ENCODE assay signal across 26 cellular contexts in the genomic region with DNA sequence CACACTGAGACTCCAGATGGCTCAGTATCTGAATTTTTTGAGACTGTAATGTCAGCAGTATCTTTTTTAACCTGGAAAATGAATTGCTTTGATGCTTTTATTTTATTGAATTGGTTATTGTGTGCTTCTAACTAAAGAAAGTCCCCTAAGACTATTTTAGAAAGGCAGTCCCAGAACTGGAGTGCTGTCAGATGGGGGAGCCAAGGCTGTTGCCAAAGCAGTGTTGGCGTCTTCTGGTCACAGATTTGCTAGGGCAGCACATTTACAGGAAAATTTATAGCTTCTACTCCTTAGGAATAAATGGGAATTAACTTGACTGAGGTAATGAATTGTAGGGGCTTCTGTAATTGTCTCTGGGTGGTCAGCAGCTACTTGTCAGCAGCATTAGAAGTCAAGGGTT.
"Had no signal": no experiment of that assay in that cellular context is flagged by ENCODE, and none has a peak within 500 bp of the region (broad histone marks: within the 10 kb centered on the region; RNA-seq: fewer than 3 reads in every experiment).

No MANE protein-coding gene starts in this region.

- H3K27me3 ChIP-seq: stomach, suprapubic skin, testis, thyroid gland, tibial artery, tibial nerve, transverse colon, upper lobe of left lung, upper lobe of right lung, uterus, vagina had no signal

- ATAC-seq: stimulated activated effector memory CD8-positive, alpha-beta T cell treated with anti-CD3 and anti-CD28 coated beads, Interleukin-12 subunit alpha, Interleukin-12 subunit beta, amount 100 ng/mL, for 72 hours; stimulated activated memory B cell treated with anti-CD40 and anti-IgM and Interleukin-4, amounts not matched to agents 10 μg/mL and 1 μg/mL and 100 μg/mL, for 72 hours; stimulated activated naive B cell treated with anti-CD40 and anti-IgM and Interleukin-4, amounts not matched to agents 10 μg/mL and 1 μg/mL and 100 μg/mL, for 72 hours; stimulated activated naive CD8-positive, alpha-beta T cell treated with anti-CD3 and anti-CD28 coated beads, Interleukin-15, amount 100 ng/mL, for 72 hours; stimulated activated naive CD8-positive, alpha-beta T cell treated with anti-CD3 and anti-CD28 coated beads, Interleukin-15, Interleukin-2, amounts not matched to agents 100 U/mL and 50 U/mL, for 24 hours; upper lobe of right lung had no signal

- H3K27ac ChIP-seq: stomach, suprapubic skin, testis, thoracic aorta, thyroid gland, tibial artery, tibial nerve, transverse colon, upper lobe of left lung, upper lobe of right lung, uterus, vagina had no signal

- DNase-seq: stimulated activated CD4-positive, alpha-beta T cell treated with anti-CD3 and anti-CD28 coated beads, Interleukin-2, amount 100 ng/mL, for 48 hours; stimulated activated CD4-positive, alpha-beta T cell treated with anti-CD3 and anti-CD28 coated beads, Interleukin-4, amount 100 ng/mL, for 1 hour; stimulated activated CD4-positive, alpha-beta T cell treated with anti-CD3 and anti-CD28 coated beads, Interleukin-4, amount 100 ng/mL, for 24 hours; stimulated activated CD4-positive, alpha-beta T cell treated with anti-CD3 and anti-CD28 coated beads, Interleukin-4, amount 100 ng/mL, for 4 hours; stimulated activated CD8-positive, alpha-beta memory T cell treated with anti-CD3 and anti-CD28 coated beads, Interleukin-4, amount 100 ng/mL, for 48 hours; stimulated activated naive B cell treated with anti-CD40 and anti-IgM and Interleukin-4, amounts not matched to agents 10 μg/mL and 1 μg/mL and 100 μg/mL, for 72 hours; stimulated activated naive CD4-positive, alpha-beta T cell; stimulated activated naive CD4-positive, alpha-beta T cell treated with Interleukin-2 at 50 U/mL for 16 hours; stimulated activated naive CD8-positive, alpha-beta T cell treated with anti-CD3 and anti-CD28 coated beads, Interleukin-15, amount 100 ng/mL, for 72 hours; stimulated activated naive CD8-positive, alpha-beta T cell treated with anti-CD3 and anti-CD28 coated beads, Interleukin-15, Interleukin-2, amounts not matched to agents 100 U/mL and 50 U/mL, for 24 hours; stomach; substantia nigra; testis; thyroid gland; tibial artery; transverse colon; trophoblast cell; upper lobe of left lung; upper lobe of right lung; uterus had no signal

- H3K36me3 ChIP-seq: stomach, suprapubic skin, thoracic aorta, thyroid gland, tibial artery, tibial nerve, transverse colon, upper lobe of left lung, upper lobe of right lung, uterus, vagina had no signal

- H3K9me3 ChIP-seq: stomach, suprapubic skin, testis, thoracic aorta, thyroid gland, tibial artery, tibial nerve, transverse colon, upper lobe of left lung, upper lobe of right lung, uterus, vagina had no signal

- H3K4me1 ChIP-seq: stomach, suprapubic skin, testis, thyroid gland, tibial artery, tibial nerve, transverse colon, upper lobe of left lung, upper lobe of right lung, uterus, vagina had no signal

- H3K4me3 ChIP-seq: stomach, suprapubic skin, testis, thoracic aorta, thyroid gland, tibial artery, tibial nerve, transverse colon, upper lobe of left lung, upper lobe of right lung, uterus, vagina had no signal
